13 cellular contexts compared by ENCODE assay signal in the genomic region with DNA sequence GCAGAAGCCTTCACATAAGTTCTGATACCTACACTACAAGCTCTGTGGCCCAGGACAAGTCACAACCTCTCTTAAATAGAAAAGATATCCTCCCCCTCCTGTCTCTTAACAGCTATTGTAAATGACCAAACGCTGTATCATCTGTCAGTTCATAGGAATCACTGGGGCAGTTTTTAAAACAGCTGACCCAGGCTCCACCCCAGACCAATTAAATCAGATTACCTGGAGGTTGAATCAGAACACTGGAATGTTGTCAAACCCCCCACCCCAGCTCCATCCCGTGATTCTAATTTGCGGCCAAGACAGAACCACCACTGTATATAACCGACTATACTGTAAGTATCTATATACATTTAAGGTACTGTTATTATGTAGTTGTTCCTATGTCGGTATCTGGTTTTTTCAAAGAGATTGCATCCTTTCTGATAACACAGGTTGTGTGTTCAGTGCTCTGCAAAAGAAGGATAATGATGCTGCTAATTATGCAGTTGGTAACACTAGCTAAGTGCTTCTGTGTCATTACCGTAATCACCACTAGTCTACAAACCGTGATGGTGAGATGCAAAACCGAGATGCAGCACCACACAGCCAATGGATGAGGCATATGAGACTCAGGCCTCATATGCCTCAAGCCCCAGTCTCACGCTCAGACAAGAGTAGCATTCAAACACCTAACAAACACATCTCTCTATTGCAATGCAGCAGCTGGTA. TPM values are rescaled to one million over a fixed set of nuclear protein-coding genes. Genes with fewer than 3 reads are reported as not detected.
DNase-seq lines count a peak whose midpoint lies in the region; ATAC-seq, FAIRE-seq and TF ChIP-seq lines count a peak whose summit lies in the region.
"Had no signal": no experiment of that assay in that cellular context is flagged by ENCODE, and none has a peak within 500 bp of the region (broad histone marks: within the 10 kb centered on the region; RNA-seq: fewer than 3 reads in every experiment).

No MANE protein-coding gene starts in this region.

- H3K27ac Mint-ChIP-seq in mesothelial cell of epicardium: peak overlapping the region; percentile 96

- H3K9me2 ChIP-seq in DOHH2 (replicated peaks; ENCODE audit: control insufficient read depth, low read length): no peaks in the 10 kb centered on the region

- intact Hi-C loops in K562 (cut with micrococcal nuclease): no loop called here
- intact Hi-C loops in transverse colon (cut with DNase I; ENCODE audit: low total_unique reads): no loop called here
- intact Hi-C loops in left ventricle myocardium inferior (cut with micrococcal nuclease): no loop called here

- no peaks in the 10 kb centered on the region for H3K27me3 Mint-ChIP-seq in mesothelial cell of epicardium (ENCODE audit: low read depth)

- H3K4me1 ChIP-seq in DOHH2 (ENCODE audit: control insufficient read depth, low read length) (no peaks in the 10 kb centered on the region), K562 (replicated peaks in 1 of 2; ENCODE audit: control insufficient read depth in 2 of 2, insufficient read depth in 2 of 2, low read length in 2 of 2) (no peaks in the 10 kb centered on the region; a peak in 1 of 5 replicates), transverse colon (peaks cover 5 to 39% (median 33%) of the 10 kb centered on the region in 4 donors), left ventricle myocardium inferior (peaks cover 43% of the 10 kb centered on the region)

- peak; percentile 36 for TF ChIP-seq CTCF in DOHH2 (IDR thresholded peaks at IDR 0.05; ENCODE audit: low read depth, low read length, poor library complexity, severe bottlenecking)
- TF ChIP-seq CTCF in K562 (IDR thresholded peaks at IDR 0.05 in 2 of 3, conservative IDR thresholded peaks at IDR 0.05 in 1 of 3; ENCODE audit: insufficient read depth in 2 of 3, low read depth in 1 of 3, low read length in 3 of 3): no peak
- TF ChIP-seq CTCF in mesothelial cell of epicardium (IDR thresholded peaks at IDR 0.05; ENCODE audit: unreplicated experiment): no peak
- no peak for TF ChIP-seq CTCF in transverse colon (IDR thresholded peaks at IDR 0.05)
- no peak for TF ChIP-seq CTCF in left ventricle myocardium inferior (IDR thresholded peaks at IDR 0.05; ENCODE audit: borderline replicate concordance)

- H3K36me3 Mint-ChIP-seq in mesothelial cell of epicardium: peaks cover 8% of the 10 kb centered on the region

- no peak for TF ChIP-seq POLR2A in K562 (conservative IDR thresholded peaks at IDR 0.05)
- no peak for TF ChIP-seq POLR2A in transverse colon (IDR thresholded peaks at IDR 0.05)

- no peak overlapping the region for H3K9ac ChIP-seq in K562 (ENCODE audit: insufficient read depth in 1 of 2, low read depth in 2 of 2, low read length in 2 of 2)

- H3K27ac ChIP-seq in DOHH2 (ENCODE audit: low read depth, low read length) (no peak overlapping the region), K562 (ENCODE audit: extremely low read depth, low read depth, low read length) (no peak overlapping the region), transverse colon (no peak overlapping the region), left ventricle myocardium inferior (replicated peaks) (no peak overlapping the region)

- H3K36me3 ChIP-seq in DOHH2 (ENCODE audit: control insufficient read depth, low read length) (no peaks in the 10 kb centered on the region), K562 (ENCODE audit: control insufficient read depth, insufficient read depth, low read length) (no peaks in the 10 kb centered on the region), transverse colon (no peaks in the 10 kb centered on the region), left ventricle myocardium inferior (no peaks in the 10 kb centered on the region)
- H3K36me3 ChIP-seq: sigmoid colon had no signal

- H3K4me3 Mint-ChIP-seq in mesothelial cell of epicardium: peak overlapping the region; percentile 77
- H3K4me3 Mint-ChIP-seq: IgD-negative memory B cell had no signal

- ATAC-seq in K562: peak; percentile 47; the same call in 1 of the 3 replicates
- ATAC-seq in HG02642 (IDR thresholded peaks at IDR 0.05; ENCODE audit: poor library complexity, unreplicated experiment): no peak

- DNase-seq in HuH-7.5 (ENCODE audit: low spot score) (peak; percentile 83), K562 (ENCODE audit: extremely low read depth in 1 of 4, low spot score in 3 of 4) (peak in 3 of 4 experiments; percentile 2 to 24 (median 17)), mesothelial cell of epicardium (ENCODE audit: low spot score in 2 of 2, unreplicated experiment in 2 of 2) (no peak), transverse colon (no peak), amygdala (lab: John Stamatoyannopoulos, UW) (no peak), left ventricle myocardium inferior (no peak)
- DNase-seq: activated gamma-delta T cell treated with Interleukin-2 at 50 U/mL for 16 hours, NCI-H524 treated with DMSO at 0.1 percent for 48 hours, sigmoid colon had no signal

- no peak overlapping the region for H3K4me3 ChIP-seq in DOHH2 (ENCODE audit: low read length)
- H3K4me3 ChIP-seq in K562: no peak overlapping the region
- no peak overlapping the region for H3K4me3 ChIP-seq in transverse colon
- no peak overlapping the region for H3K4me3 ChIP-seq in left ventricle myocardium inferior
- H3K4me3 ChIP-seq: sigmoid colon had no signal

- no peak for TF ChIP-seq EP300 in K562 (IDR thresholded peaks at IDR 0.05; ENCODE audit: low read length)
- no peak for TF ChIP-seq EP300 in transverse colon (IDR thresholded peaks at IDR 0.05; ENCODE audit: low read depth)

- H3K9me3 ChIP-seq in DOHH2 (ENCODE audit: control insufficient read depth, insufficient read depth, low read length): no peaks in the 10 kb centered on the region; the same call in 1 of the 2 replicates
- H3K9me3 ChIP-seq in K562 (replicated peaks; ENCODE audit: control insufficient read depth, insufficient read depth, low read depth, low read length): no peaks in the 10 kb centered on the region
- H3K9me3 ChIP-seq in transverse colon: no peaks in the 10 kb centered on the region
- H3K9me3 ChIP-seq in left ventricle myocardium inferior (replicated peaks): no peaks in the 10 kb centered on the region
- H3K9me3 ChIP-seq: sigmoid colon had no signal

- no peaks in the 10 kb centered on the region for H3F3A ChIP-seq in DOHH2 (ENCODE audit: control insufficient read depth, insufficient read depth)

- peaks cover 3% of the 10 kb centered on the region for H3K9me3 Mint-ChIP-seq in mesothelial cell of epicardium

- BruUV-seq in K562 (replicated peaks; lab: Mats Ljungman, UMichigan): no TSS peak

- FAIRE-seq in K562 (lab: Jason Lieb, UNC): no peak
- FAIRE-seq: endometrium had no signal

- no peak overlapping the region for H2AFZ ChIP-seq in K562 (ENCODE audit: low read depth, low read length)

- POLR2A ChIA-PET in K562 (lab: Yijun Ruan, JAX): interaction anchor here (0.6 to 0.8 kb wide), 2 partner anchors 29 to 129 kb away, joined by 3 read pairs; no protein-coding TSS in a partner anchor

- peaks cover 70% of the 10 kb centered on the region for H3K4me1 Mint-ChIP-seq in mesothelial cell of epicardium

- H4K20me1 ChIP-seq in DOHH2 (ENCODE audit: control insufficient read depth, insufficient read depth, low read depth, low read length) (no peaks in the 10 kb centered on the region), K562 (replicated peaks; ENCODE audit: control insufficient read depth, insufficient read depth, low read length) (no peaks in the 10 kb centered on the region)

- H3K4me2 ChIP-seq in DOHH2 (ENCODE audit: low read length) (no peak overlapping the region), K562 (ENCODE audit: insufficient read depth, low read length) (no peak overlapping the region)

- in situ Hi-C loops in K562 (cut with MboI) (no loop called here), transverse colon (cut with MboI; ENCODE audit: low pct_ligation_motif_present in 1 of 4, low pct_unique_long_range_greater_than_20kb in 1 of 4, low sequenced_read_pairs in 3 of 4) (no loop called here)

- CTCF ChIA-PET in K562 (lab: Yijun Ruan, JAX; ENCODE audit: low intra/inter-chr PET ratio): no interaction called here

- no peaks in the 10 kb centered on the region for H3K79me2 ChIP-seq in DOHH2 (ENCODE audit: control insufficient read depth, low read length)
- no peaks in the 10 kb centered on the region for H3K79me2 ChIP-seq in K562 (ENCODE audit: control insufficient read depth, insufficient read depth, low read length)

- H3K27me3 ChIP-seq in DOHH2 (ENCODE audit: control insufficient read depth, low read length) (no peaks in the 10 kb centered on the region), K562 (ENCODE audit: control insufficient read depth in 2 of 2, insufficient read depth in 2 of 2, low read length in 2 of 2) (peaks cover 6 to 52% of the 10 kb centered on the region in 2 experiments; a peak in 4 of 5 replicates), transverse colon (no peaks in the 10 kb centered on the region), left ventricle myocardium inferior (ENCODE audit: low read depth) (no peaks in the 10 kb centered on the region)
- H3K27me3 ChIP-seq: sigmoid colon had no signal

- no peak for TF ChIP-seq RAD21 in K562 (CRISPR knock-in tag; conservative IDR thresholded peaks at IDR 0.05 in 1 of 2, IDR thresholded peaks at IDR 0.05 in 1 of 2)

- WGBS in K562 (ENCODE audit: insufficient coverage, low coverage, missing lambda C conversion rate): 2% methylated on average over 9 of the region's 9 CpGs
- WGBS in transverse colon (ENCODE audit: low coverage in 1 of 2), 2 donors: 67 to 83% methylated on average over 1 to 9 of the region's 9 CpGs

- H3K9me1 ChIP-seq in K562 (ENCODE audit: control insufficient read depth, insufficient read depth, low read length): no peaks in the 10 kb centered on the region

RNA-seq across cellular contexts. Expression of a gene that starts 47.4 kb away (rescaled TPM):
- total RNA-seq in K562 (2011; cell fraction: chromatin; rRNA removed; ENCODE audit: low replicate concordance): not detected in 2 replicates
- under 0.01 TPM in 1 of 2 replicates, not detected in the other for total RNA-seq in K562 (2011; cell fraction: nucleolus; rRNA removed)
- not detected in 2 replicates for total RNA-seq in K562 (2011; cell fraction: nucleoplasm; rRNA removed)
- not detected in 2 replicates for total RNA-seq in K562 (2014; rRNA removed)
- total RNA-seq in K562 (2014; rRNA removed; fragmentation: Illumina TruSeq; extraction: Trizol): not detected in 2 replicates
- total RNA-seq in K562 (2015; rRNA removed; fragmentation: Illumina TruSeq; extraction: Trizol): 0.04 TPM in 1 of 2 replicates, not detected in the other
- total RNA-seq in K562 (2021): 0.20 and 0.47 TPM in 2 replicates
- not detected in 2 replicates for polyA plus RNA-seq in K562 (2011; rRNA removed)
- polyA plus RNA-seq in K562 (2011; cell fraction: cytosol; rRNA removed): not detected in 2 replicates
- polyA plus RNA-seq in K562 (2011; cell fraction: nucleus; rRNA removed): 0.04 TPM in 1 of 2 replicates, not detected in the other
- polyA plus RNA-seq in K562 (2012): 0.03 and 0.36 TPM in 2 replicates
- not detected in 2 replicates for polyA plus RNA-seq in K562 (2014; fragmentation: Illumina TruSeq; extraction: Trizol)
- not detected for polyA plus RNA-seq in K562 (2014; fragmentation: Nextera tagmentation; extraction: Ambion mirVana)
- not detected in 2 replicates for polyA plus RNA-seq in K562 (2014; rRNA removed)
- polyA minus RNA-seq in K562 (2011; rRNA and poly(A)+ RNA removed): 0.18 TPM in 1 of 2 replicates, not detected in the other
- polyA minus RNA-seq in K562 (2011; cell fraction: cytosol; rRNA and poly(A)+ RNA removed): 0.27 TPM in 1 of 2 replicates, not detected in the other
- polyA minus RNA-seq in K562 (2011; cell fraction: nucleus; rRNA and poly(A)+ RNA removed): under 0.01 and 0.22 TPM in 2 replicates
- 427 to 461 TPM (median 452 TPM) in 3 replicates for total RNA-seq in mesothelial cell of epicardium
- total RNA-seq in transverse colon: 100 to 1,000 TPM in 1 of 4 donors, 10 to 100 TPM in 3; 58.5 to 104 (median 72.7) TPM
- 40.6 TPM for total RNA-seq in left ventricle myocardium inferior

Comparison
In these comparisons a context has a peak if more than half of its experiments do, and no peak if none do; other contexts are left out.
1. DNase-seq: peak in HuH-7.5 (single experiment) and K562 (3 of 4); none in mesothelial cell of epicardium (0 of 2), transverse colon (single experiment), amygdala (0 of 56) and left ventricle myocardium inferior (single experiment).
2. RNA of a gene that starts 47.4 kb away (total RNA-seq): 427 to 461 TPM in mesothelial cell of epicardium, 58.5 to 104 TPM in transverse colon and 40.6 TPM in left ventricle myocardium inferior (single experiment); under 0.01 to 0.47 TPM in K562; every median in the first group is over 10 times any median in the second.